In the genomic region with DNA sequence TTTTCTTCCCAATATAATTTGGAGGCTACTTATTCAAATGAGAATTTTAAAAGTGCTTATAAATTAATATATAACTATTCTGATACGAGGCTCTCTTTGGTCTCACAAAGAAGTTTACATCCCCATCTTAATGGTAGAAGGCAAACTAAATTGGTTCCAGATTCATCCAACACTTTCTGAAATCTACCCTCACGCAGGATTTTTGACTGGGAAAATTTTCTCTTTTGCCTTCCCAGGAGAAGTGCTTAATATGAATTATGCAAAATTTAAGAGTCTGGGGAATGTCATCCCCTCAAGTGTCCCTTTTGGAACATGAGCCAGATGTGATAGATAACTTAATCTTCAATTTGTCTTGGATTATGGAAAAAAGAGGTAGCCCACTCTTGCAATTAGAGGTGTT, we compare ENCODE assay signal across 4 cellular contexts. TPM values are rescaled to one million over a fixed set of nuclear protein-coding genes. Genes with fewer than 3 reads are reported as not detected.
"Had no signal": no experiment of that assay in that cellular context is flagged by ENCODE, and none has a peak within 500 bp of the region (broad histone marks: within the 10 kb centered on the region; RNA-seq: fewer than 3 reads in every experiment).

TSS of gene OR4C11 (minus strand) at position 101 of the 400 bp plus-strand sequence. CDS start 3,272 bp downstream, outside the sequence.

- DNase-seq: GDM1, GF-D8 had no signal

- H3K4me3 ChIP-seq: GM12878 had no signal

- ATAC-seq: GM12878 had no signal

RNA-seq across cellular contexts. Expression of gene OR4C11, which starts in this region (rescaled TPM):
- total RNA-seq: G401, GM12878 had no signal
